In the genomic region with DNA sequence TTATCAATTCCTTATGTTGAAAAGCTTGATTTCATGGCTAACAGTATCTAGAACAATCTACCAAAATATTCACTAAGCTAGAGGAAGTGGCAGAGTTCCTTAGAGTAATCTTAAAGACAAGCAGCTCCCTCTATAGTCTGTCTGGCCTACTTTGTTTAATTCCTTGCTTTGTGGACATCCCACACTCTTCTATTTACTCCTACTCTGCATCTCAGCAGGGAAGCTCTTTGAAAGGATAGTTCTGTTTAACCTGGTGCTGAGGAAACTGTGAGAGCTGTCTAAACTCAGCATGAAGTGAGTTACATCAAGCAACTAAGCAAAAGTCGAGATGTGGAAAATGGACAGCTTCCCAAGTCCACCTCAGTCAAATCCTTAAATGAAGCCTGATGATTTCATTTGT, we compare ENCODE assay signal across 8 cellular contexts. TPM values are rescaled to one million over a fixed set of nuclear protein-coding genes. Genes with fewer than 3 reads are reported as not detected.
DNase-seq lines count a peak whose midpoint lies in the region; ATAC-seq, FAIRE-seq and TF ChIP-seq lines count a peak whose summit lies in the region.

No MANE protein-coding gene starts in this region.

- H3K9me3 ChIP-seq in CD4-positive, alpha-beta T cell (ENCODE audit: control insufficient read depth, low read length), result no peaks in the 10 kb centered on the region
- no peaks in the 10 kb centered on the region for H3K9me3 ChIP-seq in ascending aorta

- DNase-seq in CD4-positive, alpha-beta T cell, result no peak
- DNase-seq in GM19239 (ENCODE audit: insufficient read length, low spot score) (no peak), NCI-H187 treated with DMSO at 0.1 percent for 48 hours (lab: John Stamatoyannopoulos, UW) (peak; percentile 43), amniotic epithelial cell (ENCODE audit: low read depth) (peak; percentile 74), left kidney (ENCODE audit: low read depth, low spot score) (peak; percentile 65), ascending aorta (ENCODE audit: low spot score in 2 of 2) (no peak)
- no peak for DNase-seq in stimulated activated CD4-positive, alpha-beta T cell treated with anti-CD3 and anti-CD28 coated beads, Interleukin-2, amount 100 ng/mL, for 24 hours

- ATAC-seq in CD4-positive, alpha-beta T cell (ENCODE audit: poor library complexity), result peak; percentile 24
- no peak for ATAC-seq in GM18502 (IDR thresholded peaks at IDR 0.05; ENCODE audit: poor library complexity, unreplicated experiment)

- CTCF ChIA-PET in CD4-positive, alpha-beta T cell (lab: Charles Lee), result interaction anchor here (0.5 to 2.5 kb wide), 16 partner anchors 18 to 609 kb away, joined by 3 to 19 read pairs (median 4); partner anchors contain the start of genes FAM229B, TRAF3IP2 and TUBE1

- H3K36me3 Mint-ChIP-seq in CD4-positive, alpha-beta T cell (ENCODE audit: low read depth), result peaks cover 13% of the 10 kb centered on the region

- peak overlapping the region; percentile 73 for H3K27ac Mint-ChIP-seq in CD4-positive, alpha-beta T cell

- peak; percentile 84 for FAIRE-seq in GM19239 (lab: Jason Lieb, UNC)

- no peaks in the 10 kb centered on the region for H3K27me3 Mint-ChIP-seq in CD4-positive, alpha-beta T cell

- no peak overlapping the region for H3K4me3 ChIP-seq in ascending aorta

- no peak overlapping the region for H3K27ac ChIP-seq in CD4-positive, alpha-beta T cell (ENCODE audit: low read depth, low read length)
- H3K27ac ChIP-seq in ascending aorta, result no peak overlapping the region

- POLR2A ChIA-PET in CD4-positive, alpha-beta T cell (lab: Charles Lee), result interaction anchor here (0.7 to 3.1 kb wide), 11 partner anchors 16 to 724 kb away, joined by 3 to 39 read pairs (median 3); partner anchors contain the start of genes CDK19, FAM229B, TRAF3IP2 and TUBE1

- no peaks in the 10 kb centered on the region for H3K9me3 Mint-ChIP-seq in CD4-positive, alpha-beta T cell

- peaks cover 52% of the 10 kb centered on the region for H3K4me1 Mint-ChIP-seq in CD4-positive, alpha-beta T cell (ENCODE audit: low read depth)

- peak overlapping the region; percentile 54 for H3K4me3 Mint-ChIP-seq in CD4-positive, alpha-beta T cell

- H3K27me3 ChIP-seq in CD4-positive, alpha-beta T cell (ENCODE audit: control insufficient read depth, insufficient read depth, low read length), result no peaks in the 10 kb centered on the region
- no peaks in the 10 kb centered on the region for H3K27me3 ChIP-seq in ascending aorta

- peaks cover 0 to 16% of the 10 kb centered on the region in 2 donors for H3K4me1 ChIP-seq in ascending aorta

- peak; percentile 57 for TF ChIP-seq CTCF in CD4-positive, alpha-beta T cell (IDR thresholded peaks at IDR 0.05)
- TF ChIP-seq CTCF in ascending aorta (IDR thresholded peaks at IDR 0.05), result peak in 1 of 3 experiments; percentile 8

- no peaks in the 10 kb centered on the region for H3K36me3 ChIP-seq in ascending aorta

- intact Hi-C loops in CD4-positive, alpha-beta T cell (cut with DNase I, micrococcal nuclease), result loop anchor here (1.0 to 5.0 kb wide), 3 partner anchors 46 to 219 kb away; a partner anchor contains a TSS
- intact Hi-C loops in ascending aorta (cut with DNase I), result no loop called here

RNA-seq across cellular contexts. Expression of gene REV3L, which starts 4.3 kb away (rescaled TPM):
- total RNA-seq in CD4-positive, alpha-beta T cell, result 10 to 100 TPM; 17.0 to 20.6 TPM
- 91.5 TPM for total RNA-seq in ascending aorta

Comparison
In these comparisons a context has a peak if more than half of its experiments do, and no peak if none do; other contexts are left out.
1. DNase-seq: peak in NCI-H187 treated with DMSO at 0.1 percent for 48 hours (single experiment), amniotic epithelial cell (single experiment) and left kidney (single experiment); none in CD4-positive, alpha-beta T cell (0 of 10), GM19239 (single experiment), ascending aorta (0 of 2) and stimulated activated CD4-positive, alpha-beta T cell treated with anti-CD3 and anti-CD28 coated beads, Interleukin-2, amount 100 ng/mL, for 24 hours (0 of 2).